ENCODE assay signal across 21 cellular contexts in genomic region chr4:7687006-7687405, GRCh38.
"Had no signal": no experiment of that assay in that cellular context is flagged by ENCODE, and none has a peak within 500 bp of the region (broad histone marks: within the 10 kb centered on the region; RNA-seq: fewer than 3 reads in every experiment).

No MANE protein-coding gene starts in this region.

- H3K27ac ChIP-seq: coronary artery, left lung, ovary, sigmoid colon, testis, upper lobe of right lung had no signal

- H3K4me3 Mint-ChIP-seq: activated B cell treated with CpG ODN at 0.5 μM for 24 hours; activated CD4-positive, alpha-beta T cell treated with anti-CD3 and anti-CD28 coated beads, Interleukin-2, amount 10 ng/mL, durations not matched to agents 24 days and 14 days; activated CD8-positive, alpha-beta T cell treated with anti-CD3 and anti-CD28 coated beads for 36 hours; activated naive CD8-positive, alpha-beta T cell treated with anti-CD3 and anti-CD28 coated beads, Interleukin-2, amount 10 ng/mL, durations not matched to agents 7 days and 5 days; activated T-cell treated with anti-CD3 and anti-CD28 coated beads, Interleukin-2, amount 50 U/mL, for 24 hours; brain; neural crest cell; stimulated activated memory B cell treated with anti-CD40 and anti-IgM and Interleukin-4, amounts not matched to agents 10 μg/mL and 1 μg/mL and 100 μg/mL, for 72 hours; T-helper 2 cell treated with Interferon-gamma antibody and Interleukin-4, amounts not matched to agents 5 μg/mL and 100 μg/mL, for 36 hours had no signal

- H3K4me3 ChIP-seq: coronary artery, left lung, ovary, sigmoid colon, testis, upper lobe of right lung had no signal

- H3K27ac Mint-ChIP-seq: activated B cell treated with CpG ODN at 0.5 μM for 24 hours; activated CD4-positive, alpha-beta T cell treated with anti-CD3 and anti-CD28 coated beads, Interleukin-2, amount 10 ng/mL, durations not matched to agents 24 days and 14 days; activated CD8-positive, alpha-beta T cell treated with anti-CD3 and anti-CD28 coated beads for 36 hours; activated naive CD8-positive, alpha-beta T cell treated with anti-CD3 and anti-CD28 coated beads, Interleukin-2, amount 10 ng/mL, durations not matched to agents 7 days and 5 days; activated T-cell treated with anti-CD3 and anti-CD28 coated beads, Interleukin-2, amount 50 U/mL, for 24 hours; activated T-helper 2 cell treated with anti-CD3 and anti-CD28 coated beads, Interferon-gamma antibody, Interleukin-2, Interleukin-4, amounts not matched to agents 10 μg/mL and 5 μg/mL and 100 μg/mL, durations not matched to agents 14 hours and 24 hours and 36 hours; brain; stimulated activated memory B cell treated with anti-CD40 and anti-IgM and Interleukin-4, amounts not matched to agents 10 μg/mL and 1 μg/mL and 100 μg/mL, for 72 hours; T-helper 2 cell treated with Interferon-gamma antibody and Interleukin-4, amounts not matched to agents 5 μg/mL and 100 μg/mL, for 36 hours had no signal

- H3K9me3 ChIP-seq: ovary, testis, upper lobe of right lung had no signal

- H3K27me3 ChIP-seq: left lung, ovary, sigmoid colon, testis, upper lobe of right lung had no signal

- ATAC-seq: activated CD8-positive, alpha-beta T cell treated with anti-CD3 and anti-CD28 coated beads for 36 hours; left lung; stimulated activated memory B cell treated with anti-CD40 and anti-IgM and Interleukin-4, amounts not matched to agents 10 μg/mL and 1 μg/mL and 100 μg/mL, for 72 hours; upper lobe of right lung had no signal

- H3K4me1 Mint-ChIP-seq: activated B cell treated with CpG ODN at 0.5 μM for 24 hours; activated CD4-positive, alpha-beta T cell treated with anti-CD3 and anti-CD28 coated beads, Interleukin-2, amount 10 ng/mL, durations not matched to agents 24 days and 14 days; activated naive CD8-positive, alpha-beta T cell treated with anti-CD3 and anti-CD28 coated beads, Interleukin-2, amount 10 ng/mL, durations not matched to agents 7 days and 5 days; neural crest cell; stimulated activated memory B cell treated with anti-CD40 and anti-IgM and Interleukin-4, amounts not matched to agents 10 μg/mL and 1 μg/mL and 100 μg/mL, for 72 hours had no signal

- H3K9me3 Mint-ChIP-seq: activated B cell treated with CpG ODN at 0.5 μM for 24 hours; activated CD4-positive, alpha-beta T cell treated with anti-CD3 and anti-CD28 coated beads, Interleukin-2, amount 10 ng/mL, durations not matched to agents 24 days and 14 days; activated naive CD8-positive, alpha-beta T cell treated with anti-CD3 and anti-CD28 coated beads, Interleukin-2, amount 10 ng/mL, durations not matched to agents 7 days and 5 days; activated T-helper 2 cell treated with anti-CD3 and anti-CD28 coated beads, Interferon-gamma antibody, Interleukin-2, Interleukin-4, amounts not matched to agents 10 μg/mL and 5 μg/mL and 100 μg/mL, durations not matched to agents 14 hours and 24 hours and 36 hours; neural crest cell; stimulated activated memory B cell treated with anti-CD40 and anti-IgM and Interleukin-4, amounts not matched to agents 10 μg/mL and 1 μg/mL and 100 μg/mL, for 72 hours; T-helper 2 cell treated with Interferon-gamma antibody and Interleukin-4, amounts not matched to agents 5 μg/mL and 100 μg/mL, for 36 hours had no signal

- DNase-seq: activated B cell treated with CpG ODN at 0.5 μM for 24 hours; activated CD4-positive, alpha-beta T cell treated with anti-CD3 and anti-CD28 coated beads, Interleukin-2, amount 10 ng/mL, durations not matched to agents 24 days and 14 days; activated CD8-positive, alpha-beta T cell treated with anti-CD3 and anti-CD28 coated beads for 36 hours; activated naive CD4-positive, alpha-beta T cell treated with Interleukin-2 at 50 U/mL for 16 hours; activated naive CD8-positive, alpha-beta T cell treated with anti-CD3 and anti-CD28 coated beads, Interleukin-2, amount 10 ng/mL, durations not matched to agents 7 days and 5 days; activated T-cell treated with anti-CD3 and anti-CD28 coated beads, Interleukin-2, amount 50 U/mL, for 24 hours; anterior cingulate cortex; central memory CD4-positive, alpha-beta T cell; erythroblast; ovary; sigmoid colon; stimulated activated CD4-positive, alpha-beta T cell treated with anti-CD3 and anti-CD28 coated beads, Interleukin-4, amount 100 ng/mL, for 4 hours; testis; upper lobe of right lung had no signal

- H3K4me1 ChIP-seq: left lung, sigmoid colon, testis, upper lobe of right lung had no signal

- H3K36me3 Mint-ChIP-seq: activated naive CD8-positive, alpha-beta T cell treated with anti-CD3 and anti-CD28 coated beads, Interleukin-2, amount 10 ng/mL, durations not matched to agents 7 days and 5 days; stimulated activated memory B cell treated with anti-CD40 and anti-IgM and Interleukin-4, amounts not matched to agents 10 μg/mL and 1 μg/mL and 100 μg/mL, for 72 hours had no signal

- H3K36me3 ChIP-seq: left lung, ovary, sigmoid colon, upper lobe of right lung had no signal

- H3K27me3 Mint-ChIP-seq: activated B cell treated with CpG ODN at 0.5 μM for 24 hours; activated CD4-positive, alpha-beta T cell treated with anti-CD3 and anti-CD28 coated beads, Interleukin-2, amount 10 ng/mL, durations not matched to agents 24 days and 14 days; activated CD8-positive, alpha-beta T cell treated with anti-CD3 and anti-CD28 coated beads for 36 hours; activated naive CD8-positive, alpha-beta T cell treated with anti-CD3 and anti-CD28 coated beads, Interleukin-2, amount 10 ng/mL, durations not matched to agents 7 days and 5 days; activated T-cell treated with anti-CD3 and anti-CD28 coated beads, Interleukin-2, amount 50 U/mL, for 24 hours; brain; stimulated activated memory B cell treated with anti-CD40 and anti-IgM and Interleukin-4, amounts not matched to agents 10 μg/mL and 1 μg/mL and 100 μg/mL, for 72 hours had no signal
